11 cellular contexts compared by ENCODE assay signal in genomic region chr5:62375627-62376026, GRCh38.
"Had no signal": no experiment of that assay in that cellular context is flagged by ENCODE, and none has a peak within 500 bp of the region (broad histone marks: within the 10 kb centered on the region; RNA-seq: fewer than 3 reads in every experiment).

No MANE protein-coding gene starts in this region.

- ATAC-seq: gastrocnemius medialis, left lung had no signal

- DNase-seq: activated CD4-positive, CD25-positive, alpha-beta regulatory T cell treated with anti-CD3 and anti-CD28 coated beads, Interleukin-2, amount 50 U/mL, for 72 hours; activated effector memory CD4-positive, alpha-beta T cell treated with anti-CD3 and anti-CD28 coated beads, Interleukin-2, amount 50 U/mL, for 16 hours; caudate nucleus; colonic mucosa; gastrocnemius medialis; left lung; stimulated activated CD4-positive, alpha-beta T cell treated with anti-CD3 and anti-CD28 coated beads, Interleukin-2, amount 100 ng/mL, for 48 hours; SW 1271; uterus had no signal

- H3K27me3 Mint-ChIP-seq: memory B cell had no signal

- H3K27me3 ChIP-seq: colonic mucosa, gastrocnemius medialis, left lung, uterus had no signal

- H3K4me3 ChIP-seq: colonic mucosa, gastrocnemius medialis, left lung, uterus had no signal

- H3K27ac Mint-ChIP-seq: memory B cell had no signal

- H3K9me3 Mint-ChIP-seq: memory B cell; T-helper 2 cell treated with Interferon-gamma antibody and Interleukin-4, amounts not matched to agents 5 μg/mL and 100 μg/mL, for 36 hours had no signal

- H3K4me3 Mint-ChIP-seq: memory B cell; T-helper 2 cell treated with Interferon-gamma antibody and Interleukin-4, amounts not matched to agents 5 μg/mL and 100 μg/mL, for 36 hours had no signal

- H3K27ac ChIP-seq: colonic mucosa, gastrocnemius medialis, left lung, uterus had no signal

- H3K9me3 ChIP-seq: colonic mucosa, gastrocnemius medialis, left lung, uterus had no signal

- H3K4me1 ChIP-seq: colonic mucosa, gastrocnemius medialis, left lung, uterus had no signal

- H3K36me3 ChIP-seq: uterus had no signal

- H3K4me1 Mint-ChIP-seq: memory B cell had no signal
